In genomic region chr19:4504297-4504701, GRCh38 we compare ENCODE assay signal across 1 cellular context.
TF ChIP-seq lines count a peak whose summit lies in the region.

No MANE protein-coding gene starts in this region.

TF ChIP-seq in HepG2, 621 proteins besides CTCF, POLR2A, EP300 and RAD21:
- TF ChIP-seq KAT2B (IDR thresholded peaks at IDR 0.05; ENCODE audit: borderline replicate concordance, low read depth, low read length) (no peak), AGO2 (optimal IDR thresholded peaks at IDR 0.05; ENCODE audit: low read depth, low read length) (peak; percentile 84), RBFOX2 (IDR thresholded peaks at IDR 0.05; ENCODE audit: low read depth, low read length) (0 out of 2 replicates have a peak, but pooled peaks have one; percentile 39), IKZF4 (CRISPR knock-in tag; IDR thresholded peaks at IDR 0.05; ENCODE audit: borderline replicate concordance, low read depth, not compliant biosample characterization) (no peak), ISL2 (CRISPR knock-in tag; IDR thresholded peaks at IDR 0.05) (no peak), ZNF512 (CRISPR knock-in tag; IDR thresholded peaks at IDR 0.05) (no peak)
TF ChIP-seq in HepG2: peak in this region for 2.
